Comparison of ENCODE assay signal across 21 cellular contexts in genomic region chr6:81621816-81622395, GRCh38.
"Had no signal": no experiment of that assay in that cellular context is flagged by ENCODE, and none has a peak within 500 bp of the region (broad histone marks: within the 10 kb centered on the region; RNA-seq: fewer than 3 reads in every experiment).

No MANE protein-coding gene starts in this region.

- FAIRE-seq: colon, frontal cortex, kidney had no signal

- H3K9me3 Mint-ChIP-seq: nephron progenitor cell had no signal

- H3K27me3 Mint-ChIP-seq: memory B cell, naive B cell had no signal

- H3K27ac Mint-ChIP-seq: memory B cell; mesothelial cell of epicardium; nephron progenitor cell; stimulated activated effector memory CD8-positive, alpha-beta T cell treated with anti-CD3 and anti-CD28 coated beads, Interleukin-12 subunit alpha, Interleukin-12 subunit beta, amount 100 ng/mL, for 72 hours had no signal

- DNase-seq: dorsolateral prefrontal cortex; effector CD4-positive, alpha-beta T cell; hypothalamus; kidney; mucosa of descending colon; naive B cell; nephron progenitor cell; nucleus accumbens; ovary; psoas muscle; sigmoid colon; stimulated activated CD4-positive, alpha-beta T cell treated with anti-CD3 and anti-CD28 coated beads, Interleukin-2, amount 100 ng/mL, for 24 hours; stimulated activated CD4-positive, alpha-beta T cell treated with anti-CD3 and anti-CD28 coated beads, Interleukin-4, amount 100 ng/mL, for 24 hours; stimulated activated naive CD4-positive, alpha-beta T cell treated with Interleukin-2 at 50 U/mL for 16 hours; stomach; thyroid gland had no signal

- H3K36me3 Mint-ChIP-seq: memory B cell; mesothelial cell of epicardium; naive B cell; stimulated activated effector memory CD8-positive, alpha-beta T cell treated with anti-CD3 and anti-CD28 coated beads, Interleukin-12 subunit alpha, Interleukin-12 subunit beta, amount 100 ng/mL, for 72 hours had no signal

- H3K4me3 Mint-ChIP-seq: memory B cell; mesothelial cell of epicardium; naive B cell; nephron progenitor cell; stimulated activated effector memory CD8-positive, alpha-beta T cell treated with anti-CD3 and anti-CD28 coated beads, Interleukin-12 subunit alpha, Interleukin-12 subunit beta, amount 100 ng/mL, for 72 hours had no signal

- H3K4me1 Mint-ChIP-seq: memory B cell; naive B cell; nephron progenitor cell; stimulated activated effector memory CD8-positive, alpha-beta T cell treated with anti-CD3 and anti-CD28 coated beads, Interleukin-12 subunit alpha, Interleukin-12 subunit beta, amount 100 ng/mL, for 72 hours had no signal
